14 cellular contexts compared by ENCODE assay signal in the genomic region with DNA sequence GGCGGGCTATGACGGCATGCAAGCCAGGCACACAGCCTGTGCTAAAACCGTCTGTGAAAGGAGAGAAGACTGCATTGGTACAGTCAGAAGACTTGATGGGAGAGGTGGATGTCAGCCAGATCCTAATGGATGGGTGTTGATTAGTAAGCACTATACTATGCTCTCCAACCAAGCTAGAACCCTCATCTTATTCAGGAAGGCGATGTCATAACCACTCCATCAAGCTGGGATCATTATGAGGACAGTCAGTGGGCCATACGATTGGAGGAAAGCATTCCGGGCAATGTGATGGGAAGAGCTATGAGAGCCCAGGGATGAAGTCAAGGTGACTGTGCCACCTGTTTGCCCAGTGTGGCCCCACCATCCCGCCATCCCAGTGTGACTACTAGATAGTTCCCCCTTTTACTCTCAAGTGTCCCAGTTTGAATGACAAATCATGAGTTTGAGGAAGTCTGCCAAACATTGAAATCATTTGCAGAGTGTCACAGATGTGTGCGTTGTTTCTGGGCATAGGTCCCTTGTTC.
A peak's percentile ranks its signal among the peaks of the same experiment; 100 is the strongest.
DNase-seq lines count a peak whose midpoint lies in the region; ATAC-seq, FAIRE-seq and TF ChIP-seq lines count a peak whose summit lies in the region.
"Had no signal": no experiment of that assay in that cellular context is flagged by ENCODE, and none has a peak within 500 bp of the region (broad histone marks: within the 10 kb centered on the region; RNA-seq: fewer than 3 reads in every experiment).

No MANE protein-coding gene starts in this region.

- no peak overlapping the region for H2AFZ ChIP-seq in neural progenitor cell (replicated peaks)

- H3K36me3 Mint-ChIP-seq in neural progenitor cell = peaks cover 12% of the 10 kb centered on the region
- peaks cover 8% of the 10 kb centered on the region for H3K36me3 Mint-ChIP-seq in activated CD8-positive, alpha-beta T cell treated with anti-CD3 and anti-CD28 coated beads, Interleukin-2, amount 10 ng/mL, durations not matched to agents 7 days and 5 days (ENCODE audit: low read depth)

- no peaks in the 10 kb centered on the region for H3K9me3 ChIP-seq in neural progenitor cell (ENCODE audit: low read depth)
- H3K9me3 ChIP-seq: mucosa of descending colon, right lobe of liver had no signal

- no peak overlapping the region for H3K4me3 ChIP-seq in neural progenitor cell
- H3K4me3 ChIP-seq: mucosa of descending colon, right lobe of liver had no signal

- peak; percentile 81 for DNase-seq in EL
- DNase-seq in HTR-8/SVneo (ENCODE audit: insufficient read length, low spot score) = peak; percentile 45
- peak; percentile 54 for DNase-seq in amniotic epithelial cell (ENCODE audit: low read depth)
- DNase-seq in neural progenitor cell (ENCODE audit: low spot score) = no peak
- DNase-seq in activated CD8-positive, alpha-beta T cell treated with anti-CD3 and anti-CD28 coated beads, Interleukin-2, amount 10 ng/mL, durations not matched to agents 7 days and 5 days = no peak
- no peak for DNase-seq in stimulated activated CD4-positive, alpha-beta T cell treated with anti-CD3 and anti-CD28 coated beads, Interleukin-2, amount 100 ng/mL, for 24 hours
- DNase-seq: activated CD4-positive, alpha-beta memory T cell treated with anti-CD3 and anti-CD28 coated beads for 36 hours; cerebellar nuclear complex; erythroblast; mucosa of descending colon; NCI-H1105 treated with DMSO at 0.1 percent for 48 hours; right lobe of liver had no signal

- no peak overlapping the region for H3K9ac ChIP-seq in neural progenitor cell

- peaks cover 11% of the 10 kb centered on the region for H3K4me1 ChIP-seq in neural progenitor cell
- H3K4me1 ChIP-seq: right lobe of liver had no signal

- no peaks in the 10 kb centered on the region for H3K27me3 ChIP-seq in neural progenitor cell
- H3K27me3 ChIP-seq: right lobe of liver had no signal

- peak; percentile 59 for FAIRE-seq in HTR-8/SVneo (lab: Jason Lieb, UNC)
- FAIRE-seq: D721Med had no signal

- CTCF ChIA-PET in activated CD8-positive, alpha-beta T cell treated with anti-CD3 and anti-CD28 coated beads, Interleukin-2, amount 10 ng/mL, durations not matched to agents 7 days and 5 days (lab: Charles Lee) = interaction anchor here (0.8 to 3.4 kb wide), 2 partner anchors 11 to 132 kb away, joined by 3 to 20 read pairs; no protein-coding TSS in a partner anchor

- peaks cover 10% of the 10 kb centered on the region for H3K36me3 ChIP-seq in neural progenitor cell

- H3K4me3 Mint-ChIP-seq in neural progenitor cell = no peak overlapping the region
- H3K4me3 Mint-ChIP-seq in activated CD8-positive, alpha-beta T cell treated with anti-CD3 and anti-CD28 coated beads, Interleukin-2, amount 10 ng/mL, durations not matched to agents 7 days and 5 days = no peak overlapping the region
- H3K4me3 Mint-ChIP-seq: activated CD4-positive, alpha-beta memory T cell treated with anti-CD3 and anti-CD28 coated beads for 36 hours had no signal

- no peaks in the 10 kb centered on the region for H4K20me1 ChIP-seq in neural progenitor cell (ENCODE audit: low read depth)

- H3K9me3 Mint-ChIP-seq in neural progenitor cell = no peaks in the 10 kb centered on the region
- no peaks in the 10 kb centered on the region for H3K9me3 Mint-ChIP-seq in activated CD8-positive, alpha-beta T cell treated with anti-CD3 and anti-CD28 coated beads, Interleukin-2, amount 10 ng/mL, durations not matched to agents 7 days and 5 days (ENCODE audit: insufficient read depth)
- H3K9me3 Mint-ChIP-seq: activated CD4-positive, alpha-beta memory T cell treated with anti-CD3 and anti-CD28 coated beads for 36 hours had no signal

- peaks cover 29% of the 10 kb centered on the region for H3K4me1 Mint-ChIP-seq in neural progenitor cell
- H3K4me1 Mint-ChIP-seq in activated CD8-positive, alpha-beta T cell treated with anti-CD3 and anti-CD28 coated beads, Interleukin-2, amount 10 ng/mL, durations not matched to agents 7 days and 5 days (ENCODE audit: low read depth) = no peaks in the 10 kb centered on the region

- H3F3A ChIP-seq in neural progenitor cell (ENCODE audit: low read depth) = no peaks in the 10 kb centered on the region

- POLR2A ChIA-PET in activated CD8-positive, alpha-beta T cell treated with anti-CD3 and anti-CD28 coated beads, Interleukin-2, amount 10 ng/mL, durations not matched to agents 7 days and 5 days (lab: Charles Lee) = no interaction called here

- H3K27ac Mint-ChIP-seq in neural progenitor cell = peak overlapping the region; percentile 14
- H3K27ac Mint-ChIP-seq in activated CD8-positive, alpha-beta T cell treated with anti-CD3 and anti-CD28 coated beads, Interleukin-2, amount 10 ng/mL, durations not matched to agents 7 days and 5 days = no peak overlapping the region
- H3K27ac Mint-ChIP-seq: activated CD4-positive, alpha-beta memory T cell treated with anti-CD3 and anti-CD28 coated beads for 36 hours had no signal

- no peaks in the 10 kb centered on the region for H3K79me2 ChIP-seq in neural progenitor cell (ENCODE audit: low read depth)

- no peak overlapping the region for H3K27ac ChIP-seq in neural progenitor cell
- H3K27ac ChIP-seq: right lobe of liver had no signal

- no peak overlapping the region for H3K4me2 ChIP-seq in neural progenitor cell

- no peaks in the 10 kb centered on the region for H3K27me3 Mint-ChIP-seq in neural progenitor cell (ENCODE audit: insufficient read depth, low read depth)
- no peaks in the 10 kb centered on the region for H3K27me3 Mint-ChIP-seq in activated CD8-positive, alpha-beta T cell treated with anti-CD3 and anti-CD28 coated beads, Interleukin-2, amount 10 ng/mL, durations not matched to agents 7 days and 5 days (ENCODE audit: low read depth)
- H3K27me3 Mint-ChIP-seq: activated CD4-positive, alpha-beta memory T cell treated with anti-CD3 and anti-CD28 coated beads for 36 hours had no signal

- ATAC-seq in activated CD8-positive, alpha-beta T cell treated with anti-CD3 and anti-CD28 coated beads, Interleukin-2, amount 10 ng/mL, durations not matched to agents 7 days and 5 days = no peak
- ATAC-seq in GM19023 (IDR thresholded peaks at IDR 0.05; ENCODE audit: unreplicated experiment) = no peak
- ATAC-seq: mucosa of descending colon, right lobe of liver had no signal

- TF ChIP-seq CTCF in neural progenitor cell (IDR thresholded peaks at IDR 0.05) = no peak

Comparison
In these comparisons a context has a peak if more than half of its experiments do, and no peak if none do; other contexts are left out.
1. DNase-seq: peak in EL (single experiment), HTR-8/SVneo (single experiment) and amniotic epithelial cell (single experiment); none in neural progenitor cell (single experiment), activated CD8-positive, alpha-beta T cell treated with anti-CD3 and anti-CD28 coated beads, Interleukin-2, amount 10 ng/mL, durations not matched to agents 7 days and 5 days (single experiment) and stimulated activated CD4-positive, alpha-beta T cell treated with anti-CD3 and anti-CD28 coated beads, Interleukin-2, amount 100 ng/mL, for 24 hours (0 of 2).